ENCODE assay signal across 6 cellular contexts in the genomic region with DNA sequence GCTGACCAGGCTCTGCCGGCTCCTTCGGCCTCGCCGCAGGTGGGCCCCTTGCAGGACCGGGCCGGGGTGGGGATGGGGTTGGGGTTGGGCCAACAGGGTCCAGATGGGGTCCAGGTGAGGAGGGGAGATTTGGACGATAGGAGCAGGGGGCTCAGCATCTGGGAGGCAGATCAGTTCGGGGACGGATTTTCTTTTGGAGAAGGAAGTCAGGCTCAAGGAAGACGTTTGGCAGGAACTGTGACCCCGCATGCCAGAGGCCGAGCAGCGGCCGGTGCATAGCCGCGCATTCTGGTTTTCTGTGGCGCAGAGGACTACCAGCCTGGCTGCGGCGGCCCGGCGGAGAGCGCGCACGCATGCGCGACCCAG. TPM values are rescaled to one million over a fixed set of nuclear protein-coding genes. Genes with fewer than 3 reads are reported as not detected.
DNase-seq lines count a peak whose midpoint lies in the region; ATAC-seq and TF ChIP-seq lines count a peak whose summit lies in the region.

No MANE protein-coding gene starts in this region.

- no peaks in the 10 kb centered on the region for H3K9me3 Mint-ChIP-seq in activated T-cell treated with anti-CD3 and anti-CD28 coated beads, Interleukin-2, amount 50 U/mL, for 72 hours

- peak overlapping the region; percentile 99 to 100 for H3K4me3 Mint-ChIP-seq in activated T-cell treated with anti-CD3 and anti-CD28 coated beads, Interleukin-2, amount 50 U/mL, for 72 hours

- no peaks in the 10 kb centered on the region for H3K27me3 ChIP-seq in subcutaneous abdominal adipose tissue (ENCODE audit: control insufficient read depth in 5 of 5, insufficient read depth in 4 of 5, low read length in 5 of 5)

- no peak for DNase-seq in activated T-cell treated with anti-CD3 and anti-CD28 coated beads, Interleukin-2, amount 50 U/mL, for 72 hours
- no peak for DNase-seq in activated T-cell treated with anti-CD3 and anti-CD28 coated beads, Interleukin-2, amount 50 U/mL, for 1 hour
- no peak for DNase-seq in fibroblast of the aortic adventitia (ENCODE audit: low read depth)
- DNase-seq in SIG-M5 treated with dmso at 0.1 percent for 504 hours (lab: John Stamatoyannopoulos, UW; ENCODE audit: unreplicated experiment) = no peak

- H3K36me3 Mint-ChIP-seq in activated T-cell treated with anti-CD3 and anti-CD28 coated beads, Interleukin-2, amount 50 U/mL, for 72 hours (ENCODE audit: insufficient read depth in 2 of 2) = peaks cover 22 to 34% of the 10 kb centered on the region in 2 donors

- no peaks in the 10 kb centered on the region for H3K27me3 Mint-ChIP-seq in activated T-cell treated with anti-CD3 and anti-CD28 coated beads, Interleukin-2, amount 50 U/mL, for 72 hours (ENCODE audit: low read depth)

- peaks cover 0 to 29% (median 24%) of the 10 kb centered on the region in 5 donors for H3K36me3 ChIP-seq in subcutaneous abdominal adipose tissue (ENCODE audit: control insufficient read depth in 5 of 5, insufficient read depth in 5 of 5, low read length in 5 of 5)

- ATAC-seq in activated T-cell treated with anti-CD3 and anti-CD28 coated beads, Interleukin-2, amount 50 U/mL, for 72 hours (replicated peaks in 1 of 2) = no peak
- ATAC-seq in HG02571 (IDR thresholded peaks at IDR 0.05; ENCODE audit: unreplicated experiment) = no peak

- peaks cover 23 to 75% (median 71%) of the 10 kb centered on the region in 5 donors for H3K4me1 ChIP-seq in subcutaneous abdominal adipose tissue (ENCODE audit: control insufficient read depth in 5 of 5, insufficient read depth in 5 of 5, low read length in 5 of 5)

- peak overlapping the region; percentile 26 to 88 (median 87) for H3K9ac ChIP-seq in subcutaneous abdominal adipose tissue (ENCODE audit: low read length in 5 of 5)

- H3K27ac ChIP-seq in subcutaneous abdominal adipose tissue (ENCODE audit: low read depth, low read length) = peak overlapping the region; percentile 97

- no peaks in the 10 kb centered on the region for H3K9me3 ChIP-seq in subcutaneous abdominal adipose tissue (ENCODE audit: control insufficient read depth in 5 of 5, low read length in 5 of 5)

- H3K27ac Mint-ChIP-seq in activated T-cell treated with anti-CD3 and anti-CD28 coated beads, Interleukin-2, amount 50 U/mL, for 72 hours = peak overlapping the region; percentile 94

- peaks cover 39% of the 10 kb centered on the region for H3K4me1 Mint-ChIP-seq in activated T-cell treated with anti-CD3 and anti-CD28 coated beads, Interleukin-2, amount 50 U/mL, for 72 hours (ENCODE audit: low read depth)

- H3K4me3 ChIP-seq in fibroblast of the aortic adventitia (ENCODE audit: low read depth, low read length) (peak overlapping the region; percentile 77), subcutaneous abdominal adipose tissue (ENCODE audit: low read depth in 1 of 5, low read length in 5 of 5) (peak overlapping the region; percentile 81 to 98 (median 85))

- TF ChIP-seq CTCF in fibroblast of the aortic adventitia (IDR thresholded peaks at IDR 0.05; ENCODE audit: insufficient read depth, low read length) = no peak

RNA-seq across cellular contexts. Expression of a gene that starts 0.8 kb away (rescaled TPM):
- 100 to 1,000 TPM; 857 to 918 TPM for total RNA-seq in activated T-cell treated with anti-CD3 and anti-CD28 coated beads, Interleukin-2, amount 50 U/mL, for 72 hours
- 522 and 792 TPM in 2 replicates for total RNA-seq in fibroblast of the aortic adventitia (ENCODE audit: low replicate concordance)

RNA-seq across cellular contexts. Expression of a gene that starts 11.1 kb away (rescaled TPM):
- total RNA-seq in activated T-cell treated with anti-CD3 and anti-CD28 coated beads, Interleukin-2, amount 50 U/mL, for 72 hours = 100 to 1,000 TPM; 114 to 124 TPM
- total RNA-seq in fibroblast of the aortic adventitia (ENCODE audit: low replicate concordance) = 70.8 and 154 TPM in 2 replicates

RNA-seq across cellular contexts. Expression of a gene that starts 27.0 kb away (rescaled TPM):
- total RNA-seq in activated T-cell treated with anti-CD3 and anti-CD28 coated beads, Interleukin-2, amount 50 U/mL, for 72 hours = 1 to 10 TPM; 4.2 to 5.8 TPM
- total RNA-seq in fibroblast of the aortic adventitia (ENCODE audit: low replicate concordance) = 0.09 and 0.16 TPM in 2 replicates

RNA-seq across cellular contexts. Expression of a gene that starts 31.3 kb away (rescaled TPM):
- total RNA-seq in activated T-cell treated with anti-CD3 and anti-CD28 coated beads, Interleukin-2, amount 50 U/mL, for 72 hours = 10 to 100 TPM; 60.2 to 77.8 TPM
- total RNA-seq in fibroblast of the aortic adventitia (ENCODE audit: low replicate concordance) = 15.8 and 19.8 TPM in 2 replicates

RNA-seq across cellular contexts. Expression of a gene that starts 33.7 kb away (rescaled TPM):
- 1 to 10 TPM; 4.5 to 6.9 TPM for total RNA-seq in activated T-cell treated with anti-CD3 and anti-CD28 coated beads, Interleukin-2, amount 50 U/mL, for 72 hours
- 0.18 TPM in 1 of 2 replicates, not detected in the other for total RNA-seq in fibroblast of the aortic adventitia (ENCODE audit: low replicate concordance)
